14 cellular contexts compared by ENCODE assay signal in the genomic region with DNA sequence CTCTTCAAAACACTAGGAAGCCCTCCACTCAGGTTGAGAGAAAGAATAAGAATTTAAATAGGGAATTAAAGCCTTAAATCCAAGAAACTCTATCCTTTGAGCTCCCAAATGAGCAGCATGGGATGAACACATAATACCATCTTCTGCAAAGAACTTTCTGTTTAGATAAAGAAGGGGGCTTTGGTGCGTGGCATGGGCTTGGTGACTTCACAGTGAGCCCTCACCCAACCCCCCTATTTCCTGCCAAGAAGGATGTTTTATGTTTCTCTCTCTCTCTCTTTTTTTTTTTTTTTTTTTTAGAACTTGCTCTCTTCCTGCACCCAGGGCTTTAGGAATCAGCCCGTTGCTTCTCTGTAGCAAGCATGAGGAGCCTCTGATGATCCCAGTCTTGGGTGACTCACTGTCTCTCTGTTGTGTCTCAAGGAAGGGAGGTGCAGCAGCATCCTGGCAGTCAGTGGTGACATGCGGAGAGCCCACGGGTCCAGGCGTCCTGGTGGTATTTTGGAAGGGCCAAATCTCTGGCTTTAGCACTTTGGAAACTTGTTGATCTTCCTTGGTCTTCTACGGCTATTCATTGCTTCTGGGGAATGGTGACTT. TPM values are rescaled to one million over a fixed set of nuclear protein-coding genes. Genes with fewer than 3 reads are reported as not detected.
DNase-seq lines count a peak whose midpoint lies in the region; ATAC-seq and TF ChIP-seq lines count a peak whose summit lies in the region.
"Had no signal": no experiment of that assay in that cellular context is flagged by ENCODE, and none has a peak within 500 bp of the region (broad histone marks: within the 10 kb centered on the region; RNA-seq: fewer than 3 reads in every experiment).

No MANE protein-coding gene starts in this region.

- peaks cover 29% of the 10 kb centered on the region for H3K36me3 Mint-ChIP-seq in T-helper 2 cell treated with Interferon-gamma antibody and Interleukin-4, amounts not matched to agents 5 μg/mL and 100 μg/mL, for 36 hours (ENCODE audit: low read depth)

- H3K4me3 ChIP-seq in fibroblast of villous mesenchyme (ENCODE audit: low read depth, low read length) (no peak overlapping the region), trophoblast cell (ENCODE audit: low read depth, low read length) (no peak overlapping the region)
- H3K4me3 ChIP-seq: hepatocyte, thoracic aorta had no signal

- no peak overlapping the region for H2BK5ac ChIP-seq in trophoblast cell (ENCODE audit: low read depth, low read length, poor library complexity)

- no peak for TF ChIP-seq CTCF in fibroblast of villous mesenchyme (IDR thresholded peaks at IDR 0.05; ENCODE audit: insufficient read depth, low read depth, low read length)

- no peaks in the 10 kb centered on the region for H3K79me2 ChIP-seq in trophoblast cell (ENCODE audit: control insufficient read depth, insufficient read depth, low read length, poor library complexity)
- H3K79me2 ChIP-seq: hepatocyte had no signal

- no peaks in the 10 kb centered on the region for H3K9me3 Mint-ChIP-seq in T-helper 2 cell treated with Interferon-gamma antibody and Interleukin-4, amounts not matched to agents 5 μg/mL and 100 μg/mL, for 36 hours
- H3K9me3 Mint-ChIP-seq: endodermal cell had no signal

- H2BK12ac ChIP-seq in trophoblast cell (ENCODE audit: low read length), result no peak overlapping the region

- no peak overlapping the region for H4K12ac ChIP-seq in trophoblast cell (ENCODE audit: low read depth, low read length)

- no peak overlapping the region for H3K23ac ChIP-seq in trophoblast cell (ENCODE audit: low read length)

- H2AK5ac ChIP-seq in trophoblast cell (ENCODE audit: low read length), result no peak overlapping the region

- ATAC-seq in HG02678 (IDR thresholded peaks at IDR 0.05; ENCODE audit: unreplicated experiment), result no peak

- no peak overlapping the region for H4K91ac ChIP-seq in trophoblast cell (ENCODE audit: low read depth, low read length)

- H3K4me2 ChIP-seq in trophoblast cell (ENCODE audit: low read length), result no peak overlapping the region
- H3K4me2 ChIP-seq: hepatocyte had no signal

- H3K9ac ChIP-seq in trophoblast cell (ENCODE audit: low read length), result no peak overlapping the region

- no peak overlapping the region for H3K18ac ChIP-seq in trophoblast cell (ENCODE audit: low read length)

- no peaks in the 10 kb centered on the region for H3K9me3 ChIP-seq in trophoblast cell (ENCODE audit: insufficient read depth, low read depth, low read length)
- H3K9me3 ChIP-seq: thoracic aorta had no signal

- no CpG with 5 or more reads among the region's 6 CpGs for WGBS in trophoblast cell (ENCODE audit: extremely low coverage, insufficient coverage, insufficient read length)

- H3K27ac Mint-ChIP-seq in T-helper 2 cell treated with Interferon-gamma antibody and Interleukin-4, amounts not matched to agents 5 μg/mL and 100 μg/mL, for 36 hours, result peak overlapping the region; percentile 73
- H3K27ac Mint-ChIP-seq: endodermal cell had no signal

- no peaks in the 10 kb centered on the region for H3K27me3 ChIP-seq in trophoblast cell (ENCODE audit: insufficient read depth, low read length)
- H3K27me3 ChIP-seq: hepatocyte had no signal

- H3K36me3 ChIP-seq in trophoblast cell (ENCODE audit: control insufficient read depth in 1 of 2, insufficient read depth in 2 of 2, low read length in 2 of 2), result peaks cover 33 to 44% of the 10 kb centered on the region in 2 experiments

- H4K8ac ChIP-seq in trophoblast cell (ENCODE audit: low read depth, low read length), result no peak overlapping the region

- H2AFZ ChIP-seq in trophoblast cell (ENCODE audit: insufficient read depth, low read length, poor library complexity), result no peak overlapping the region
- H2AFZ ChIP-seq: hepatocyte had no signal

- no peak overlapping the region for H3K14ac ChIP-seq in trophoblast cell (ENCODE audit: low read length)

- no peak overlapping the region for H3K4ac ChIP-seq in trophoblast cell (ENCODE audit: low read depth, low read length)

- no peaks in the 10 kb centered on the region for H3K27me3 Mint-ChIP-seq in T-helper 2 cell treated with Interferon-gamma antibody and Interleukin-4, amounts not matched to agents 5 μg/mL and 100 μg/mL, for 36 hours (ENCODE audit: low read depth)

- no peak overlapping the region for H2BK120ac ChIP-seq in trophoblast cell (ENCODE audit: insufficient read depth, low read length, poor library complexity)

- peak in 4 of 6 experiments; percentile 4 to 64 (median 54) for DNase-seq in stimulated activated naive CD4-positive, alpha-beta T cell (lab: John Stamatoyannopoulos, UW)
- DNase-seq in stimulated activated naive CD4-positive, alpha-beta T cell treated with Interleukin-2 at 50 U/mL for 16 hours (lab: John Stamatoyannopoulos, UW), result no peak
- no peak for DNase-seq in T-helper 2 cell treated with Interferon-gamma antibody and Interleukin-4, amounts not matched to agents 5 μg/mL and 100 μg/mL, for 36 hours (ENCODE audit: low spot score)
- DNase-seq in fibroblast of villous mesenchyme (ENCODE audit: low read depth) (peak; percentile 50), trophoblast cell (no peak), COLO829 (ENCODE audit: low spot score) (no peak)
- no peak for DNase-seq in activated effector memory CD4-positive, alpha-beta T cell treated with anti-CD3 and anti-CD28 coated beads, Interleukin-2, amount 50 U/mL, for 16 hours
- DNase-seq: Karpas-422, NCI-H2227 treated with DMSO at 0.1 percent for 48 hours, retina had no signal

- peak overlapping the region; percentile 72 for H3K4me3 Mint-ChIP-seq in T-helper 2 cell treated with Interferon-gamma antibody and Interleukin-4, amounts not matched to agents 5 μg/mL and 100 μg/mL, for 36 hours
- H3K4me3 Mint-ChIP-seq: endodermal cell had no signal

- no peak overlapping the region for H3K27ac ChIP-seq in trophoblast cell (ENCODE audit: low read depth, low read length)
- H3K27ac ChIP-seq: hepatocyte, thoracic aorta had no signal

- H3K79me1 ChIP-seq in trophoblast cell (ENCODE audit: low read length), result no peaks in the 10 kb centered on the region

- H3K4me1 Mint-ChIP-seq in T-helper 2 cell treated with Interferon-gamma antibody and Interleukin-4, amounts not matched to agents 5 μg/mL and 100 μg/mL, for 36 hours (ENCODE audit: low read depth), result peaks cover 52% of the 10 kb centered on the region
- H3K4me1 Mint-ChIP-seq: endodermal cell had no signal

- peaks cover 8% of the 10 kb centered on the region in 2 experiments for H3K4me1 ChIP-seq in trophoblast cell (ENCODE audit: control insufficient read depth in 1 of 2, insufficient read depth in 2 of 2, low read length in 2 of 2)

RNA-seq across cellular contexts. Expression of gene CCK, which starts 49.1 kb away (rescaled TPM):
- not detected in 2 replicates for total RNA-seq in fibroblast of villous mesenchyme
- polyA plus RNA-seq in trophoblast cell (2013), result 0.07 TPM in 1 of 2 replicates, not detected in the other
- total RNA-seq: thoracic aorta had no signal
- polyA plus RNA-seq: hepatocyte had no signal

Comparison
In these comparisons a context has a peak if more than half of its experiments do, and no peak if none do; other contexts are left out.
1. DNase-seq: peak in stimulated activated naive CD4-positive, alpha-beta T cell (4 of 6) and fibroblast of villous mesenchyme (single experiment); none in stimulated activated naive CD4-positive, alpha-beta T cell treated with Interleukin-2 at 50 U/mL for 16 hours (single experiment), T-helper 2 cell treated with Interferon-gamma antibody and Interleukin-4, amounts not matched to agents 5 μg/mL and 100 μg/mL, for 36 hours (single experiment), activated effector memory CD4-positive, alpha-beta T cell treated with anti-CD3 and anti-CD28 coated beads, Interleukin-2, amount 50 U/mL, for 16 hours (single experiment), trophoblast cell (0 of 2) and COLO829 (single experiment).